9 cellular contexts compared by ENCODE assay signal in the genomic region with DNA sequence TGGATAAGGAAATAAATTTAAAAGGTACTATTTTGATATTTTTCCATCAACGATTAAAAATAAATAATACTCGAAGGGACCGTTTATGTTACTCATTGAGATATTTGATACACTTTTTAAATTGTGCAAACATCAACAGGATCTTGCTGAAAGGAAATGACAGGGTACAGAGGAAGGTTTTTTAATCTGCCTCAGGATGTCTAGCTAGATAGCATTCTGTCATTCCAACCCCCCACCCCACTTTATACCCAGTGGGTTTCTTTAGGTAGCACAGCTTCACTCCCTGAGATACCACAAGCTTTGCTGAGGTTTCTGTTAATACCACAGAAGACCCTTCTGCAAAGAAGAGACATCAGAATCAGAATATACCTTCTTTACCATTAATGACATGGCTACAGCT. TPM values are rescaled to one million over a fixed set of nuclear protein-coding genes. Genes with fewer than 3 reads are reported as not detected.
A peak's percentile ranks its signal among the peaks of the same experiment; 100 is the strongest.
DNase-seq lines count a peak whose midpoint lies in the region; ATAC-seq, FAIRE-seq and TF ChIP-seq lines count a peak whose summit lies in the region.
"Had no signal": no experiment of that assay in that cellular context is flagged by ENCODE, and none has a peak within 500 bp of the region (broad histone marks: within the 10 kb centered on the region; RNA-seq: fewer than 3 reads in every experiment).

No MANE protein-coding gene starts in this region.

- 3 to 21% (median 8%) methylated on average over 3 of the region's 3 CpGs for WGBS in small intestine, 3 donors

- H3K4me3 ChIP-seq in adipocyte (ENCODE audit: low read length), result peak overlapping the region; percentile 92
- peak overlapping the region; percentile 80 to 88 for H3K4me3 ChIP-seq in kidney (ENCODE audit: low read length in 2 of 2)
- H3K4me3 ChIP-seq in subcutaneous abdominal adipose tissue (ENCODE audit: low read depth in 1 of 5, low read length in 5 of 5), result peak overlapping the region; percentile 79 to 89 (median 84)
- no peak overlapping the region for H3K4me3 ChIP-seq in small intestine (ENCODE audit: low read depth in 1 of 2, low read length in 2 of 2)

- H3K27me3 ChIP-seq in adipocyte (replicated peaks; ENCODE audit: control insufficient read depth, insufficient read depth, low read length) (no peaks in the 10 kb centered on the region), subcutaneous abdominal adipose tissue (ENCODE audit: control insufficient read depth in 5 of 5, insufficient read depth in 4 of 5, low read length in 5 of 5) (no peaks in the 10 kb centered on the region), small intestine (ENCODE audit: control insufficient read depth in 2 of 2, insufficient read depth in 2 of 2, low read length in 2 of 2) (no peaks in the 10 kb centered on the region)

- POLR2A ChIA-PET in activated CD4-positive, alpha-beta T cell treated with anti-CD3 and anti-CD28 coated beads for 36 hours (lab: Charles Lee), result interaction anchor here (0.6 to 1.4 kb wide), 2 partner anchors 25 to 228 kb away, joined by 3 to 4 read pairs; a partner anchor contains a TSS

- no peaks in the 10 kb centered on the region for H3K36me3 ChIP-seq in adipocyte (ENCODE audit: control insufficient read depth, insufficient read depth, low read length, severe bottlenecking)
- H3K36me3 ChIP-seq in kidney (ENCODE audit: control insufficient read depth in 1 of 2, insufficient read depth in 2 of 2, low read length in 2 of 2), result no peaks in the 10 kb centered on the region
- H3K36me3 ChIP-seq in subcutaneous abdominal adipose tissue (ENCODE audit: control insufficient read depth in 5 of 5, insufficient read depth in 5 of 5, low read length in 5 of 5), result no peaks in the 10 kb centered on the region
- no peaks in the 10 kb centered on the region for H3K36me3 ChIP-seq in small intestine (ENCODE audit: control insufficient read depth in 2 of 2, insufficient read depth in 2 of 2, low read length in 2 of 2)

- H3K27me3 Mint-ChIP-seq in activated CD4-positive, alpha-beta T cell treated with anti-CD3 and anti-CD28 coated beads for 36 hours, result peaks cover 2% of the 10 kb centered on the region

- H3K27ac Mint-ChIP-seq in activated CD4-positive, alpha-beta T cell treated with anti-CD3 and anti-CD28 coated beads for 36 hours, result peak overlapping the region; percentile 74

- TF ChIP-seq CTCF in kidney (IDR thresholded peaks at IDR 0.05; ENCODE audit: borderline replicate concordance, extremely low read depth, insufficient read depth), result no peak

- peaks cover 48% of the 10 kb centered on the region for H3K4me1 ChIP-seq in adipocyte (ENCODE audit: control insufficient read depth, insufficient read depth, low read length)
- H3K4me1 ChIP-seq in kidney (ENCODE audit: control insufficient read depth in 1 of 2, insufficient read depth in 1 of 2, low read depth in 1 of 2, low read length in 2 of 2), result peaks cover 3 to 4% of the 10 kb centered on the region in 2 donors
- peaks cover 0 to 53% (median 30%) of the 10 kb centered on the region in 5 donors for H3K4me1 ChIP-seq in subcutaneous abdominal adipose tissue (ENCODE audit: control insufficient read depth in 5 of 5, insufficient read depth in 5 of 5, low read length in 5 of 5)
- H3K4me1 ChIP-seq in small intestine (ENCODE audit: control insufficient read depth in 2 of 2, insufficient read depth in 1 of 2, low read depth in 1 of 2, low read length in 1 of 2), result peaks cover 0 to 6% of the 10 kb centered on the region in 2 donors
- H3K4me1 ChIP-seq: BLaER1 had no signal

- H3K4me1 Mint-ChIP-seq in activated CD4-positive, alpha-beta T cell treated with anti-CD3 and anti-CD28 coated beads for 36 hours, result peaks cover 22% of the 10 kb centered on the region

- CTCF ChIA-PET in activated CD4-positive, alpha-beta T cell treated with anti-CD3 and anti-CD28 coated beads for 36 hours (lab: Charles Lee), result interaction anchor here (0.5 to 1.1 kb wide), 5 partner anchors 10 to 221 kb away, joined by 3 to 4 read pairs (median 3); no protein-coding TSS in a partner anchor

- H3K36me3 Mint-ChIP-seq in activated CD4-positive, alpha-beta T cell treated with anti-CD3 and anti-CD28 coated beads for 36 hours (ENCODE audit: low read depth), result peaks cover 12% of the 10 kb centered on the region

- no peak for DNase-seq in activated CD4-positive, alpha-beta T cell treated with anti-CD3 and anti-CD28 coated beads for 36 hours
- DNase-seq in activated CD4-positive, alpha-beta T cell treated with anti-CD3 and anti-CD28 coated beads for 4 hours, result no peak
- DNase-seq in adipocyte (ENCODE audit: low read depth) (peak; percentile 53), kidney (no peak), small intestine (no peak), T1000 (lab: John Stamatoyannopoulos, UW) (no peak)
- no peak for DNase-seq in activated CD4-positive, CD25-positive, alpha-beta regulatory T cell treated with anti-CD3 and anti-CD28 coated beads, Interleukin-2, amount 50 U/mL, for 72 hours

- intact Hi-C loops in activated CD4-positive, alpha-beta T cell treated with anti-CD3 and anti-CD28 coated beads for 36 hours (cut with DNase I, micrococcal nuclease), result loop anchor here in 1 of 2 experiments (5.0 kb wide), 1 partner anchor 163 kb away; a partner anchor contains a TSS
- intact Hi-C loops in kidney (cut with DNase I), result no loop called here

- ATAC-seq in activated CD4-positive, alpha-beta T cell treated with anti-CD3 and anti-CD28 coated beads for 36 hours, result no peak

- peak overlapping the region; percentile 77 for H3K4me3 Mint-ChIP-seq in activated CD4-positive, alpha-beta T cell treated with anti-CD3 and anti-CD28 coated beads for 36 hours

- peak; percentile 17 for FAIRE-seq in kidney (lab: Jason Lieb, UNC)
- no peak for FAIRE-seq in small intestine (lab: Jason Lieb, UNC)

- peaks cover 11% of the 10 kb centered on the region for H3K9me3 Mint-ChIP-seq in activated CD4-positive, alpha-beta T cell treated with anti-CD3 and anti-CD28 coated beads for 36 hours (ENCODE audit: low read depth)

- peak overlapping the region; percentile 96 for H3K9ac ChIP-seq in adipocyte (ENCODE audit: low read length)
- H3K9ac ChIP-seq in kidney (ENCODE audit: low read length in 2 of 2), result peak overlapping the region; percentile 64 to 76
- peak overlapping the region; percentile 65 to 92 (median 79) for H3K9ac ChIP-seq in subcutaneous abdominal adipose tissue (ENCODE audit: low read length in 5 of 5)
- H3K9ac ChIP-seq: BLaER1 had no signal

- peak overlapping the region; percentile 56 to 94 for H3K27ac ChIP-seq in kidney (ENCODE audit: low read depth in 2 of 2, low read length in 2 of 2)
- peak overlapping the region; percentile 97 for H3K27ac ChIP-seq in subcutaneous abdominal adipose tissue (ENCODE audit: low read depth, low read length)
- H3K27ac ChIP-seq in small intestine (ENCODE audit: low read depth in 1 of 2, low read length in 1 of 2), result peak overlapping the region in 1 of 2 donors; percentile 79
- H3K27ac ChIP-seq: BLaER1 had no signal

- H3K9me3 ChIP-seq in adipocyte (ENCODE audit: control insufficient read depth, low read length), result peaks cover 8% of the 10 kb centered on the region
- H3K9me3 ChIP-seq in kidney (ENCODE audit: control insufficient read depth in 1 of 2, low read length in 2 of 2), result no peaks in the 10 kb centered on the region
- peaks cover 0 to 5% (median 2%) of the 10 kb centered on the region in 5 donors for H3K9me3 ChIP-seq in subcutaneous abdominal adipose tissue (ENCODE audit: control insufficient read depth in 5 of 5, low read length in 5 of 5)
- no peaks in the 10 kb centered on the region for H3K9me3 ChIP-seq in small intestine (ENCODE audit: control insufficient read depth, low read depth)

RNA-seq across cellular contexts. Expression of a gene that starts 1.2 kb away (rescaled TPM):
- total RNA-seq in activated CD4-positive, alpha-beta T cell treated with anti-CD3 and anti-CD28 coated beads for 36 hours, result 10 to 100 TPM; 21.2 to 27.0 TPM
- 56.1 TPM for total RNA-seq in kidney
- polyA plus RNA-seq in kidney (ENCODE audit: insufficient read depth, low read depth, low replicate concordance) (3.5 TPM), small intestine (1 to 10 TPM; 6.8 to 9.1 (median 8.1) TPM)

Comparison
In these comparisons a context has a peak if more than half of its experiments do, and no peak if none do; other contexts are left out.
1. H3K4me3 ChIP-seq: peak in adipocyte (single experiment), kidney (2 of 2) and subcutaneous abdominal adipose tissue (5 of 5); none in small intestine (0 of 2).
2. Peak in every context shown above with its lines, with median percentiles within 50 percentile points of each other: H3K9ac ChIP-seq.